ENCODE assay signal across 8 cellular contexts in genomic region chr12:107092669-107093546, GRCh38. TPM values are rescaled to one million over a fixed set of nuclear protein-coding genes. Genes with fewer than 3 reads are reported as not detected.
DNase-seq lines count a peak whose midpoint lies in the region; ATAC-seq lines count a peak whose summit lies in the region.

No MANE protein-coding gene starts in this region.

- ATAC-seq in GM21515 (IDR thresholded peaks at IDR 0.05; ENCODE audit: unreplicated experiment) = peak; percentile 32

- DNase-seq in D341Med (ENCODE audit: low spot score) (peak; percentile 58), dedifferentiated amniotic fluid mesenchymal stem cell (ENCODE audit: extremely low spot score) (peak; percentile 15), medulla oblongata (ENCODE audit: extremely low spot score) (peak; percentile 33), cerebellar nuclear complex (lab: John Stamatoyannopoulos, UW) (no peak)
- DNase-seq in Jurkat, Clone E6-1 (ENCODE audit: low read depth, low spot score) = peak; percentile 26
- DNase-seq in activated CD4-positive, alpha-beta T cell treated with anti-CD3 and anti-CD28 coated beads for 1 hour = peak; percentile 76
- peak; percentile 48 for DNase-seq in stimulated activated CD8-positive, alpha-beta memory T cell treated with anti-CD3 and anti-CD28 coated beads, Interleukin-12 subunit alpha, Interleukin-12 subunit beta, amount 100 ng/mL, for 24 hours (ENCODE audit: extremely low read depth)

- peak overlapping the region; percentile 82 for H3K4me3 ChIP-seq in Jurkat, Clone E6-1 (ENCODE audit: low read length)

RNA-seq across cellular contexts. Expression of gene CRY1, which starts 0.4 kb away (rescaled TPM):
- polyA plus RNA-seq in Jurkat, Clone E6-1 (2012; ENCODE audit: insufficient read depth, insufficient read length) = 29.2 TPM

Comparison
In these comparisons a context has a peak if more than half of its experiments do, and no peak if none do; other contexts are left out.
1. DNase-seq: peak in D341Med (single experiment), Jurkat, Clone E6-1 (single experiment), activated CD4-positive, alpha-beta T cell treated with anti-CD3 and anti-CD28 coated beads for 1 hour (single experiment), dedifferentiated amniotic fluid mesenchymal stem cell (single experiment), medulla oblongata (single experiment) and stimulated activated CD8-positive, alpha-beta memory T cell treated with anti-CD3 and anti-CD28 coated beads, Interleukin-12 subunit alpha, Interleukin-12 subunit beta, amount 100 ng/mL, for 24 hours (single experiment); none in cerebellar nuclear complex (0 of 2).